Comparison of ENCODE assay signal across 1 cellular context in genomic region chr3:196323723-196324122, GRCh38.
TF ChIP-seq lines count a peak whose summit lies in the region.

No MANE protein-coding gene starts in this region.

TF ChIP-seq in IMR-90, 13 proteins besides CTCF, POLR2A, EP300 and RAD21:
- TF ChIP-seq, protein P1, sequence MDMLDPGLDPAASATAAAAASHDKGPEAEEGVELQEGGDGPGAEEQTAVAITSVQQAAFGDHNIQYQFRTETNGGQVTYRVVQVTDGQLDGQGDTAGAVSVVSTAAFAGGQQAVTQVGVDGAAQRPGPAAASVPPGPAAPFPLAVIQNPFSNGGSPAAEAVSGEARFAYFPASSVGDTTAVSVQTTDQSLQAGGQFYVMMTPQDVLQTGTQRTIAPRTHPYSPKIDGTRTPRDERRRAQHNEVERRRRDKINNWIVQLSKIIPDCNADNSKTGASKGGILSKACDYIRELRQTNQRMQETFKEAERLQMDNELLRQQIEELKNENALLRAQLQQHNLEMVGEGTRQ (IDR thresholded peaks at IDR 0.05; ENCODE audit: low read depth, low read length), result peak; percentile 22; the same call in 1 of the 2 replicates
- TF ChIP-seq BHLHE40 (IDR thresholded peaks at IDR 0.05; ENCODE audit: low read depth, low read length) (peak; percentile 65), RCOR1 (IDR thresholded peaks at IDR 0.05; ENCODE audit: insufficient replicate concordance, low read length) (no peak), SMC3 (IDR thresholded peaks at IDR 0.05; ENCODE audit: low read depth, low read length) (peak; percentile 11; the same call in 1 of the 2 replicates), CEBPB (IDR thresholded peaks at IDR 0.05; ENCODE audit: low read depth, low read length) (no peak), NFE2L2 (IDR thresholded peaks at IDR 0.05; ENCODE audit: low read depth, low read length) (no peak)
